17 cellular contexts compared by ENCODE assay signal in genomic region chr10:58753425-58753824, GRCh38.
DNase-seq lines count a peak whose midpoint lies in the region; ATAC-seq, FAIRE-seq and TF ChIP-seq lines count a peak whose summit lies in the region.
"Had no signal": no experiment of that assay in that cellular context is flagged by ENCODE, and none has a peak within 500 bp of the region (broad histone marks: within the 10 kb centered on the region; RNA-seq: fewer than 3 reads in every experiment).

No MANE protein-coding gene starts in this region.

- 0 out of 2 replicates have a peak, but pooled peaks cover 5% of the 10 kb centered on the region for H4K20me1 ChIP-seq in GM23248 (ENCODE audit: insufficient read depth)

- TF ChIP-seq CTCF in fibroblast of mammary gland (conservative IDR thresholded peaks at IDR 0.05; ENCODE audit: control insufficient read depth, insufficient read depth, low read depth, low read length): no peak
- TF ChIP-seq CTCF in mucosa of descending colon (IDR thresholded peaks at IDR 0.05): no peak
- TF ChIP-seq CTCF in pancreas (IDR thresholded peaks at IDR 0.05): no peak

- H3K9ac ChIP-seq in GM23248: no peak overlapping the region

- no peak overlapping the region for H2AFZ ChIP-seq in GM23248
- H2AFZ ChIP-seq: GM23338 had no signal

- peak; percentile 46 for ATAC-seq in mucosa of descending colon
- no peak for ATAC-seq in GM18502 (IDR thresholded peaks at IDR 0.05; ENCODE audit: poor library complexity, unreplicated experiment)
- ATAC-seq in pancreas: no peak
- ATAC-seq: GM23338 had no signal

- WGBS in GM23248 (ENCODE audit: low coverage in 1 of 2, low lambda C conversion rate in 2 of 2, missing lambda C conversion rate in 2 of 2), 2 experiments: 100% methylated on average over 2 of the region's 2 CpGs
- WGBS in pancreas, 2 donors: 79 to 93% methylated on average over 2 of the region's 2 CpGs

- H3K9me3 ChIP-seq in GM23248 (ENCODE audit: low read depth) (no peaks in the 10 kb centered on the region), mucosa of descending colon (no peaks in the 10 kb centered on the region), pancreas (no peaks in the 10 kb centered on the region)
- H3K9me3 ChIP-seq: Caco-2 had no signal

- no peak overlapping the region for H3K4me2 ChIP-seq in GM23248 (ENCODE audit: unreplicated experiment)
- H3K4me2 ChIP-seq: GM23338 had no signal

- H3K36me3 ChIP-seq in GM23248 (ENCODE audit: low read depth) (no peaks in the 10 kb centered on the region), mucosa of descending colon (ENCODE audit: low read depth) (no peaks in the 10 kb centered on the region), pancreas (no peaks in the 10 kb centered on the region)

- H3F3A ChIP-seq in GM23248 (ENCODE audit: insufficient read depth): peaks cover 46% of the 10 kb centered on the region

- peak; percentile 31 for DNase-seq in GM23248
- DNase-seq in fibroblast of mammary gland (ENCODE audit: low read depth): peak; percentile 52
- DNase-seq in mucosa of descending colon: no peak
- no peak for DNase-seq in T1000 (lab: John Stamatoyannopoulos, UW)
- no peak for DNase-seq in pancreas
- DNase-seq: AML-193; Caco-2; CD4-positive, alpha-beta T cell; HCEC 1CT had no signal

- H3K27me3 ChIP-seq in GM23248 (replicated peaks; ENCODE audit: insufficient read depth) (no peaks in the 10 kb centered on the region), pancreas (no peaks in the 10 kb centered on the region)

- H3K4me3 ChIP-seq in GM23248 (no peak overlapping the region), fibroblast of mammary gland (ENCODE audit: control insufficient read depth, low read depth, low read length) (no peak overlapping the region), mucosa of descending colon (no peak overlapping the region), pancreas (no peak overlapping the region)
- H3K4me3 ChIP-seq: GM23338 had no signal

- no peak for FAIRE-seq in pancreas (lab: Jason Lieb, UNC)
- FAIRE-seq: A204.1, D721Med, G401.6, GM12891, GM18507 had no signal

- in situ Hi-C loops in GM23248 (cut with MboI): no loop called here

- H3K4me1 ChIP-seq in GM23248 (ENCODE audit: insufficient read depth): peaks cover 47% of the 10 kb centered on the region
- H3K4me1 ChIP-seq in mucosa of descending colon (ENCODE audit: low read depth): no peaks in the 10 kb centered on the region
- H3K4me1 ChIP-seq in pancreas: no peaks in the 10 kb centered on the region

- H3K79me2 ChIP-seq in GM23248 (ENCODE audit: insufficient read depth): peaks cover 91% of the 10 kb centered on the region

- intact Hi-C loops in mucosa of descending colon (cut with DNase I, micrococcal nuclease) (no loop called here), pancreas (cut with DNase I) (no loop called here)

- no peaks in the 10 kb centered on the region for H3K9me2 ChIP-seq in GM23248 (ENCODE audit: insufficient read depth)

- H3K27ac ChIP-seq in GM23248: no peak overlapping the region
- H3K27ac ChIP-seq in pancreas: no peak overlapping the region
- H3K27ac ChIP-seq: C4-2B had no signal

Comparison
In these comparisons a context has a peak if more than half of its experiments do, and no peak if none do; other contexts are left out.
1. DNase-seq: peak in GM23248 (single experiment) and fibroblast of mammary gland (single experiment); none in mucosa of descending colon (0 of 3), T1000 (single experiment) and pancreas (0 of 6).